Comparison of ENCODE assay signal across 12 cellular contexts in the genomic region with DNA sequence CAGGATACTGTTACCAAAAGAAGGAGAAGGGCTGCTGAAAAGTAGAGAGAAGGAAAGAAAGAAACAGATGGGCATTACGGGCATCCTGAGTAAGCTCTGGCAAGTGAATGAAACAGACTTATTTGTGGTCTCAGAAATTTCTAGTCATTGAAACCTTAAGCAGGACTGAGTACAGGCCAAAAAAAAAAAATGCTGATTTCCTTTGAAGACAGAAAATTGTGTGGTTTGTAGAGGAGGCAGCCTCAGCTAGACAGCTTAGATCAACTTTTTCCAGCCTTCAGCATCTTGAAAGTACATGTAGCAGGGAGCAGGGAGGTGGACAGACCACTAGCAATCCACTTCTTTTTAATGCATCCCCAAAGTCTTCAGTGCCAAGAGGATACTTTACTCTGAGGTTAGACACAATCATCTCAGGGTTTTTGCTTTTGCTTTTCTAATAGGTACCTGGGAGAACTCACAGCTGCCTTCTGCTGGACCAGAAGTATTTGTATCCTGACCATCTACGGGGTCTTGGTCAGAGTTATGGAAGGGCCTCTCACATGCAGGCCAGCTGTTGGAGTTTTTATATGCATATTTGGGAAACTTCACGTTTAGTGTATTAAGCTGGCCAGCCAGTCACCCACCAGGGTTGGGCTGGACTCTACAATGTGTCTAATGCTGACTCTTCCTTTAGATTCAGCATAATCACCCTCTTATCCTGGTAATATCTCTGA. TPM values are rescaled to one million over a fixed set of nuclear protein-coding genes. Genes with fewer than 3 reads are reported as not detected.
DNase-seq lines count a peak whose midpoint lies in the region; ATAC-seq and TF ChIP-seq lines count a peak whose summit lies in the region.
"Had no signal": no experiment of that assay in that cellular context is flagged by ENCODE, and none has a peak within 500 bp of the region (broad histone marks: within the 10 kb centered on the region; RNA-seq: fewer than 3 reads in every experiment).

No MANE protein-coding gene starts in this region.

- no peak for ATAC-seq in CD4-positive, CD25-positive, alpha-beta regulatory T cell (ENCODE audit: low read depth in 2 of 2)
- ATAC-seq in GM21619 (IDR thresholded peaks at IDR 0.05; ENCODE audit: unreplicated experiment), result no peak
- ATAC-seq in effector memory CD8-positive, alpha-beta T cell (replicated peaks), result no peak
- ATAC-seq: WTC11 had no signal

- no peak for DNase-seq in CD4-positive, CD25-positive, alpha-beta regulatory T cell
- DNase-seq in MM.1S (peak; percentile 70), fibroblast of lung (ENCODE audit: low read depth in 2 of 2) (peak; percentile 56 to 69), ovary (peak in 1 of 5 donors; percentile 26), NCI-H774 (lab: John Stamatoyannopoulos, UW) (no peak)
- no peak for DNase-seq in stimulated activated naive CD4-positive, alpha-beta T cell (lab: John Stamatoyannopoulos, UW)
- no peak for DNase-seq in effector memory CD8-positive, alpha-beta T cell
- DNase-seq: activated gamma-delta T cell treated with Interleukin-2 at 50 U/mL for 16 hours, MV-4-11, trophoblast cell had no signal

- intact Hi-C loops in ovary (cut with DNase I), result loop anchor here in 2 of 4 donors (5.0 to 10.0 kb wide), 2 partner anchors 101 to 151 kb away; no protein-coding TSS in a partner anchor

- H2AFZ ChIP-seq in MM.1S (ENCODE audit: low read length) (peak overlapping the region; percentile 75), fibroblast of lung (ENCODE audit: low read length) (no peak overlapping the region)

- H4K20me1 ChIP-seq in MM.1S (ENCODE audit: insufficient read depth, low read length) (no peaks in the 10 kb centered on the region), fibroblast of lung (ENCODE audit: control insufficient read depth, extremely low read depth, insufficient read depth, low read length) (no peaks in the 10 kb centered on the region)

- H3K4me1 Mint-ChIP-seq in CD4-positive, CD25-positive, alpha-beta regulatory T cell, result peaks cover 2 to 14% (median 9%) of the 10 kb centered on the region in 4 donors
- peaks cover 10 to 14% of the 10 kb centered on the region in 2 donors for H3K4me1 Mint-ChIP-seq in effector memory CD8-positive, alpha-beta T cell (ENCODE audit: low read depth in 2 of 2)

- no peaks in the 10 kb centered on the region for H3K9me2 ChIP-seq in MM.1S (replicated peaks; ENCODE audit: insufficient read depth, low read length)

- H3K27ac ChIP-seq in CD4-positive, CD25-positive, alpha-beta regulatory T cell (ENCODE audit: insufficient read depth, low read length, poor library complexity, severe bottlenecking), result no peak overlapping the region
- H3K27ac ChIP-seq in MM.1S (ENCODE audit: low read length) (peak overlapping the region; percentile 63; the same call in 1 of the 2 replicates), fibroblast of lung (ENCODE audit: insufficient read depth, low read length) (peak overlapping the region; percentile 46), ovary (peak overlapping the region; percentile 71 to 80)

- H3K36me3 Mint-ChIP-seq in CD4-positive, CD25-positive, alpha-beta regulatory T cell, result no peaks in the 10 kb centered on the region
- no peaks in the 10 kb centered on the region for H3K36me3 Mint-ChIP-seq in effector memory CD8-positive, alpha-beta T cell (ENCODE audit: insufficient read depth)
- H3K36me3 Mint-ChIP-seq: WTC11 had no signal

- no peak overlapping the region for H3K4me3 ChIP-seq in CD4-positive, CD25-positive, alpha-beta regulatory T cell (ENCODE audit: low read depth, low read length)
- peak overlapping the region; percentile 35 for H3K4me3 ChIP-seq in MM.1S (ENCODE audit: low read length)
- H3K4me3 ChIP-seq in fibroblast of lung (replicated peaks in 1 of 4; ENCODE audit: control extremely low read depth in 1 of 4, insufficient read depth in 1 of 4, low read depth in 3 of 4, low read length in 4 of 4), result no peak overlapping the region
- no peak overlapping the region for H3K4me3 ChIP-seq in ovary

- no peaks in the 10 kb centered on the region for H3K27me3 ChIP-seq in CD4-positive, CD25-positive, alpha-beta regulatory T cell (ENCODE audit: control insufficient read depth, insufficient read depth, low read length)
- H3K27me3 ChIP-seq in MM.1S (replicated peaks; ENCODE audit: insufficient read depth, low read length) (no peaks in the 10 kb centered on the region), fibroblast of lung (ENCODE audit: control insufficient read depth, insufficient read depth, low read length) (no peaks in the 10 kb centered on the region), ovary (no peaks in the 10 kb centered on the region)

- TF ChIP-seq POLR2A in ovary (IDR thresholded peaks at IDR 0.05), result no peak

- H3K4me3 Mint-ChIP-seq in CD4-positive, CD25-positive, alpha-beta regulatory T cell, result peak overlapping the region in 1 of 4 donors; percentile 66
- H3K4me3 Mint-ChIP-seq in effector memory CD8-positive, alpha-beta T cell, result no peak overlapping the region
- H3K4me3 Mint-ChIP-seq: WTC11 had no signal

- TF ChIP-seq EP300 in ovary (IDR thresholded peaks at IDR 0.05), result no peak

- H3K36me3 ChIP-seq in CD4-positive, CD25-positive, alpha-beta regulatory T cell (ENCODE audit: control insufficient read depth, insufficient read depth, low read length), result no peaks in the 10 kb centered on the region
- H3K36me3 ChIP-seq in MM.1S (replicated peaks; ENCODE audit: insufficient read depth, low read length), result no peaks in the 10 kb centered on the region
- no peaks in the 10 kb centered on the region for H3K36me3 ChIP-seq in fibroblast of lung (ENCODE audit: control insufficient read depth, insufficient read depth, low read length)
- no peaks in the 10 kb centered on the region for H3K36me3 ChIP-seq in ovary

- peak overlapping the region in 2 of 3 donors; percentile 61 to 62 for H3K27ac Mint-ChIP-seq in CD4-positive, CD25-positive, alpha-beta regulatory T cell
- H3K27ac Mint-ChIP-seq in effector memory CD8-positive, alpha-beta T cell, result no peak overlapping the region
- H3K27ac Mint-ChIP-seq: WTC11 had no signal

- TF ChIP-seq CTCF in MM.1S (IDR thresholded peaks at IDR 0.05; ENCODE audit: low read length) (no peak), fibroblast of lung (conservative IDR thresholded peaks at IDR 0.05 in 1 of 2, IDR thresholded peaks at IDR 0.05 in 1 of 2; ENCODE audit: low read depth in 1 of 2, low read length in 2 of 2) (no peak), ovary (IDR thresholded peaks at IDR 0.05) (no peak)

- peaks cover 11% of the 10 kb centered on the region for H3F3A ChIP-seq in MM.1S (ENCODE audit: insufficient read depth, low read length)

- peak overlapping the region; percentile 67 for H3K4me2 ChIP-seq in MM.1S (ENCODE audit: low read depth, low read length)
- H3K4me2 ChIP-seq in fibroblast of lung (ENCODE audit: extremely low read depth, insufficient read depth, low read length), result peak overlapping the region; percentile 23

- H3K9me3 ChIP-seq in CD4-positive, CD25-positive, alpha-beta regulatory T cell (ENCODE audit: control insufficient read depth in 2 of 2, low read length in 2 of 2), result no peaks in the 10 kb centered on the region
- H3K9me3 ChIP-seq in MM.1S (replicated peaks; ENCODE audit: insufficient read depth, low read length) (no peaks in the 10 kb centered on the region), fibroblast of lung (ENCODE audit: control insufficient read depth, insufficient read depth, low read depth, low read length) (no peaks in the 10 kb centered on the region), ovary (no peaks in the 10 kb centered on the region)

- H3K79me2 ChIP-seq in MM.1S (ENCODE audit: low read length) (no peaks in the 10 kb centered on the region), fibroblast of lung (ENCODE audit: control insufficient read depth, insufficient read depth, low read length) (no peaks in the 10 kb centered on the region)

- no peaks in the 10 kb centered on the region for H3K27me3 Mint-ChIP-seq in CD4-positive, CD25-positive, alpha-beta regulatory T cell
- H3K27me3 Mint-ChIP-seq in effector memory CD8-positive, alpha-beta T cell, result no peaks in the 10 kb centered on the region

- H3K4me1 ChIP-seq in CD4-positive, CD25-positive, alpha-beta regulatory T cell (ENCODE audit: control insufficient read depth, insufficient read depth, low read length, poor library complexity, severe bottlenecking), result no peaks in the 10 kb centered on the region
- H3K4me1 ChIP-seq in MM.1S (ENCODE audit: low read length), result peaks cover 18% of the 10 kb centered on the region
- H3K4me1 ChIP-seq in fibroblast of lung (ENCODE audit: control insufficient read depth, extremely low read depth, insufficient read depth, low read length), result peaks cover 9% of the 10 kb centered on the region
- peaks cover 15% of the 10 kb centered on the region for H3K4me1 ChIP-seq in ovary (ENCODE audit: insufficient read depth)

- H3K9me3 Mint-ChIP-seq in CD4-positive, CD25-positive, alpha-beta regulatory T cell, result peaks cover 0 to 2% (median 0%) of the 10 kb centered on the region in 7 donors
- no peaks in the 10 kb centered on the region for H3K9me3 Mint-ChIP-seq in effector memory CD8-positive, alpha-beta T cell

- H3K9ac ChIP-seq in MM.1S (ENCODE audit: low read length) (peak overlapping the region; percentile 20; the same call in 1 of the 2 replicates), fibroblast of lung (ENCODE audit: insufficient read depth, low read length) (no peak overlapping the region)

- 27 to 32% (median 29%) methylated on average over 3 of the region's 3 CpGs for WGBS in ovary, 3 donors

RNA-seq across cellular contexts. Expression of gene CAPZB, which starts 10.6 kb away (rescaled TPM):
- 372 TPM for total RNA-seq in CD4-positive, CD25-positive, alpha-beta regulatory T cell
- 100 to 1,000 TPM; 384 to 588 (median 518) TPM for polyA plus RNA-seq in CD4-positive, CD25-positive, alpha-beta regulatory T cell
- 77.6 and 104 TPM in 2 replicates for total RNA-seq in fibroblast of lung
- 495 and 519 TPM in 2 replicates for polyA plus RNA-seq in fibroblast of lung
- 514 and 539 TPM in 2 replicates for polyA plus RNA-seq in fibroblast of lung (2012)
- 153 and 154 TPM in 2 replicates for polyA minus RNA-seq in fibroblast of lung (ENCODE audit: low replicate concordance)
- total RNA-seq in ovary, result 100 to 1,000 TPM in 5 of 7 donors, 10 to 100 TPM in 2; 85.0 to 347 (median 258) TPM
- polyA plus RNA-seq in ovary, result 100 to 1,000 TPM; 253 to 391 TPM

Comparison
In these comparisons a context has a peak if more than half of its experiments do, and no peak if none do; other contexts are left out.
1. DNase-seq: peak in MM.1S (single experiment) and fibroblast of lung (2 of 2); none in CD4-positive, CD25-positive, alpha-beta regulatory T cell (0 of 3), NCI-H774 (single experiment), stimulated activated naive CD4-positive, alpha-beta T cell (0 of 6) and effector memory CD8-positive, alpha-beta T cell (0 of 3).
2. H3K27ac Mint-ChIP-seq: peak in CD4-positive, CD25-positive, alpha-beta regulatory T cell (2 of 3); none in effector memory CD8-positive, alpha-beta T cell (0 of 2).